ENCODE assay signal across 23 cellular contexts in the genomic region with DNA sequence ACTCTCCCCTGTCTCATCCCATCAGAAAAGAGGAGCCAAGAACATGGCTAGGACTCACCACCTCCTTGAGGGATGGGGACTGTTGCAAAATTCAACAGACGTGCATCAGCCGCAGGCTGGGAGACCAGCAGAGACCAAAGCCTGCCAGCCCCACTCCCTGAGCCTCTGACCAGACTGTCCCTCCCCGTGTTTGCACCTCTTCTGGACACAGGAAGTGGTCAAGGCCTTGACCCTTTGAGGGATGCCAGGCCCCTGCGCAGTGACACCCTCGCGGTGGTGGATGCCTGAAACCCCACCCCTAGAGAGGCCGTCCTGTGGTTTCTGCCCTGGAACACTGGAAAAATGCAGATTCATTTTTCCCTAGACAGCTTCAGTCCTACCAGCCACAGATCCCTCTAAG.
A peak's percentile ranks its signal among the peaks of the same experiment; 100 is the strongest.
DNase-seq lines count a peak whose midpoint lies in the region; ATAC-seq lines count a peak whose summit lies in the region.
"Had no signal": no experiment of that assay in that cellular context is flagged by ENCODE, and none has a peak within 500 bp of the region (broad histone marks: within the 10 kb centered on the region; RNA-seq: fewer than 3 reads in every experiment).

No MANE protein-coding gene starts in this region.

- peak overlapping the region; percentile 44 for H4K91ac ChIP-seq in mesenchymal stem cell (ENCODE audit: low read length)

- no peak overlapping the region for H3K4me2 ChIP-seq in mesenchymal stem cell (ENCODE audit: low read length, poor library complexity, severe bottlenecking)
- H3K4me2 ChIP-seq: SK-N-SH had no signal

- H2BK15ac ChIP-seq in mesenchymal stem cell (ENCODE audit: low read depth, poor library complexity, severe bottlenecking): no peak overlapping the region

- H3K27ac ChIP-seq in mesenchymal stem cell (ENCODE audit: low read length, poor library complexity, severe bottlenecking) (no peak overlapping the region), aorta (ENCODE audit: low read depth in 1 of 2, low read length in 2 of 2) (no peak overlapping the region)
- H3K27ac ChIP-seq: C4-2B had no signal

- peak overlapping the region in 1 of 2 experiments; percentile 14 for H3K18ac ChIP-seq in mesenchymal stem cell (ENCODE audit: low read depth in 1 of 2, low read length in 2 of 2)

- H3K4me3 ChIP-seq in mesenchymal stem cell (ENCODE audit: insufficient read depth in 1 of 2, low read depth in 1 of 2, low read length in 2 of 2) (no peak overlapping the region), aorta (ENCODE audit: low read length in 2 of 2) (no peak overlapping the region)
- H3K4me3 ChIP-seq: MG63 had no signal

- H3K14ac ChIP-seq in mesenchymal stem cell (ENCODE audit: low read length in 2 of 2): no peak overlapping the region

- no peak overlapping the region for H3K4ac ChIP-seq in mesenchymal stem cell (ENCODE audit: low read depth in 1 of 2, low read length in 2 of 2)

- H3K9me3 ChIP-seq in mesenchymal stem cell (ENCODE audit: control insufficient read depth, low read length) (no peaks in the 10 kb centered on the region), aorta (ENCODE audit: control insufficient read depth, low read length) (no peaks in the 10 kb centered on the region)
- H3K9me3 ChIP-seq: MG63, SK-N-SH had no signal

- H2BK5ac ChIP-seq in mesenchymal stem cell (ENCODE audit: low read depth, low read length, poor library complexity, severe bottlenecking): no peak overlapping the region

- no peak overlapping the region for H2AFZ ChIP-seq in mesenchymal stem cell (ENCODE audit: low read depth, low read length)

- H3K23ac ChIP-seq in mesenchymal stem cell (ENCODE audit: low read length in 2 of 2): no peak overlapping the region

- ATAC-seq in aorta (ENCODE audit: low FRiP score): no peak
- no peak for ATAC-seq in GM21390 (IDR thresholded peaks at IDR 0.05; ENCODE audit: unreplicated experiment)
- ATAC-seq: HCT116 had no signal

- H3K4me1 ChIP-seq in mesenchymal stem cell (ENCODE audit: control insufficient read depth, insufficient read depth, low read depth, low read length) (peaks cover 6% of the 10 kb centered on the region), aorta (ENCODE audit: control insufficient read depth in 1 of 2, insufficient read depth in 2 of 2, low read length in 2 of 2) (no peaks in the 10 kb centered on the region)

- H3K9ac ChIP-seq in mesenchymal stem cell (ENCODE audit: low read length): no peak overlapping the region
- H3K9ac ChIP-seq: SK-N-SH had no signal

- intact Hi-C loops in aorta (cut with DNase I): no loop called here

- H2BK12ac ChIP-seq in mesenchymal stem cell (ENCODE audit: low read length in 2 of 2): peak overlapping the region in 1 of 2 experiments; percentile 18

- 54% methylated on average over 7 of the region's 7 CpGs for WGBS in mesenchymal stem cell
- 92 to 93% methylated on average over 7 of the region's 7 CpGs for WGBS in aorta, 2 donors

- peak overlapping the region; percentile 39 for H4K8ac ChIP-seq in mesenchymal stem cell (ENCODE audit: low read length)

- no peaks in the 10 kb centered on the region for H3K27me3 ChIP-seq in mesenchymal stem cell (ENCODE audit: control insufficient read depth in 1 of 2, insufficient read depth in 1 of 2, low read length in 2 of 2)
- no peaks in the 10 kb centered on the region for H3K27me3 ChIP-seq in aorta (ENCODE audit: control insufficient read depth in 1 of 2, insufficient read depth in 2 of 2, low read length in 1 of 2)
- H3K27me3 ChIP-seq: MG63 had no signal

- H2BK120ac ChIP-seq in mesenchymal stem cell (ENCODE audit: low read depth, low read length): no peak overlapping the region

- H2AK5ac ChIP-seq in mesenchymal stem cell (ENCODE audit: low read length, severe bottlenecking): no peak overlapping the region

- DNase-seq in MV-4-11 (lab: John Stamatoyannopoulos, UW): peak; percentile 23
- DNase-seq in hepatic stellate cell (ENCODE audit: low spot score): peak; percentile 29
- DNase-seq in mesenchymal stem cell: peak; percentile 75
- DNase-seq in aorta: no peak
- no peak for DNase-seq in stimulated activated CD8-positive, alpha-beta memory T cell treated with anti-CD3 and anti-CD28 coated beads, Interleukin-4, amount 100 ng/mL, for 48 hours
- no peak for DNase-seq in DMS 273 (lab: John Stamatoyannopoulos, UW; ENCODE audit: unreplicated experiment)
- DNase-seq: ACHN, AML-193, DMS79 treated with DMSO at 0.1 percent for 48 hours, Karpas-422, MG63, NCI-H1092 treated with DMSO at 0.1 percent for 48 hours, NCI-H146, NCI-H2029 treated with DMSO at 0.1 percent for 48 hours, NCI-H2171 treated with DMSO at 0.1 percent for 48 hours, NCI-H446 treated with DMSO at 0.1 percent for 48 hours, NCI-H69, OCI-M1, SHP77 treated with DMSO at 0.1 percent for 48 hours, SK-N-SH had no signal

- H3K36me3 ChIP-seq in mesenchymal stem cell (ENCODE audit: control insufficient read depth in 1 of 2, insufficient read depth in 2 of 2, low read depth in 1 of 2, low read length in 2 of 2): peaks cover 10 to 20% of the 10 kb centered on the region in 2 experiments
- no peaks in the 10 kb centered on the region for H3K36me3 ChIP-seq in aorta (ENCODE audit: control insufficient read depth in 1 of 2, insufficient read depth in 2 of 2, low read length in 1 of 2)
- H3K36me3 ChIP-seq: MG63 had no signal

- H3K79me1 ChIP-seq in mesenchymal stem cell (replicated peaks; ENCODE audit: low read length, poor library complexity, severe bottlenecking): no peaks in the 10 kb centered on the region

Comparison
In these comparisons a context has a peak if more than half of its experiments do, and no peak if none do; other contexts are left out.
1. DNase-seq: peak in MV-4-11 (single experiment), hepatic stellate cell (single experiment) and mesenchymal stem cell (single experiment); none in aorta (0 of 2), stimulated activated CD8-positive, alpha-beta memory T cell treated with anti-CD3 and anti-CD28 coated beads, Interleukin-4, amount 100 ng/mL, for 48 hours (single experiment) and DMS 273 (single experiment).